In genomic region chr3:100609305-100609704, GRCh38 we compare ENCODE assay signal across 1 cellular context.
A peak's percentile ranks its signal among the peaks of the same experiment; 100 is the strongest.
TF ChIP-seq lines count a peak whose summit lies in the region.

ADGRG7 (plus strand) TSS chr3:100609601; CDS start chr3:100609857, 256 bp downstream.

TF ChIP-seq in K562, 482 proteins besides CTCF, POLR2A, EP300 and RAD21:
- peak; percentile 61 for TF ChIP-seq NCOR1 (IDR thresholded peaks at IDR 0.05)
- TF ChIP-seq VEZF1 (CRISPR knock-in tag; IDR thresholded peaks at IDR 0.05) = 0 out of 2 replicates have a peak, but pooled peaks have one; percentile 38
- no peak for TF ChIP-seq TEAD2 (tag; IDR thresholded peaks at IDR 0.05)
- no peak for TF ChIP-seq NONO (IDR thresholded peaks at IDR 0.05; ENCODE audit: low read depth in 2 of 2, low read length in 1 of 2)
- TF ChIP-seq TEAD4 (IDR thresholded peaks at IDR 0.05; ENCODE audit: low read length) = peak; percentile 76
- no peak for TF ChIP-seq TEAD4 (CRISPR knock-in tag; IDR thresholded peaks at IDR 0.05; ENCODE audit: borderline replicate concordance)
- no peak for TF ChIP-seq ZNF121 (CRISPR knock-in tag; conservative IDR thresholded peaks at IDR 0.05)
- peak; percentile 66 for TF ChIP-seq CBFA2T2 (conservative IDR thresholded peaks at IDR 0.05)
- no peak for TF ChIP-seq CXXC5 (CRISPR knock-in tag; IDR thresholded peaks at IDR 0.05)
- TF ChIP-seq TCF3 (CRISPR knock-in tag; IDR thresholded peaks at IDR 0.05) = peak; percentile 74
- TF ChIP-seq ZFP36 (IDR thresholded peaks at IDR 0.05; ENCODE audit: low read depth, low read length, partially characterized antibody) = no peak
- peak in 1 of 2 experiments; percentile 52; a peak in 1 of 4 replicates for TF ChIP-seq HDAC1 (IDR thresholded peaks at IDR 0.05)
- TF ChIP-seq PML (IDR thresholded peaks at IDR 0.05; ENCODE audit: low read length) = 0 out of 2 replicates have a peak, but pooled peaks have one; percentile 32
- peak in 1 of 2 experiments; percentile 62; a peak in 2 of 4 replicates for TF ChIP-seq RCOR1 (IDR thresholded peaks at IDR 0.05; ENCODE audit: borderline replicate concordance in 1 of 2, low read depth in 2 of 2, low read length in 2 of 2)
- peak in 1 of 2 experiments; percentile 68; a peak in 1 of 4 replicates for TF ChIP-seq MLLT1 (IDR thresholded peaks at IDR 0.05)
- TF ChIP-seq TAL1 (IDR thresholded peaks at IDR 0.05) = peak; percentile 46
- TF ChIP-seq RFX7 (CRISPR knock-in tag; IDR thresholded peaks at IDR 0.05) = no peak
- no peak for TF ChIP-seq GTF3C2 (IDR thresholded peaks at IDR 0.05; ENCODE audit: borderline replicate concordance, extremely low read depth, insufficient read length)
- peak; percentile 51 for TF ChIP-seq ARID1B (IDR thresholded peaks at IDR 0.05)
- TF ChIP-seq ZNF282 (CRISPR knock-in tag; IDR thresholded peaks at IDR 0.05) = no peak
- TF ChIP-seq HOMEZ (CRISPR knock-in tag; IDR thresholded peaks at IDR 0.05) = no peak
- 0 out of 2 replicates have a peak, but pooled peaks have one; percentile 23 for TF ChIP-seq STAT5A (IDR thresholded peaks at IDR 0.05; ENCODE audit: borderline replicate concordance, low read length)
- no peak for TF ChIP-seq KLF13 (tag; IDR thresholded peaks at IDR 0.05; ENCODE audit: borderline replicate concordance, low read depth)
- TF ChIP-seq HBP1 (CRISPR knock-in tag; IDR thresholded peaks at IDR 0.05) = no peak
- TF ChIP-seq KDM1A (IDR thresholded peaks at IDR 0.05) = peak; percentile 88
- TF ChIP-seq KLF16 (IDR thresholded peaks at IDR 0.05) = peak; percentile 61; the same call in 1 of the 2 replicates
- TF ChIP-seq CBFA2T3 (IDR thresholded peaks at IDR 0.05) = peak; percentile 87
- TF ChIP-seq TCFL5 (CRISPR knock-in tag; conservative IDR thresholded peaks at IDR 0.05) = no peak
